21 cellular contexts compared by ENCODE assay signal in the genomic region with DNA sequence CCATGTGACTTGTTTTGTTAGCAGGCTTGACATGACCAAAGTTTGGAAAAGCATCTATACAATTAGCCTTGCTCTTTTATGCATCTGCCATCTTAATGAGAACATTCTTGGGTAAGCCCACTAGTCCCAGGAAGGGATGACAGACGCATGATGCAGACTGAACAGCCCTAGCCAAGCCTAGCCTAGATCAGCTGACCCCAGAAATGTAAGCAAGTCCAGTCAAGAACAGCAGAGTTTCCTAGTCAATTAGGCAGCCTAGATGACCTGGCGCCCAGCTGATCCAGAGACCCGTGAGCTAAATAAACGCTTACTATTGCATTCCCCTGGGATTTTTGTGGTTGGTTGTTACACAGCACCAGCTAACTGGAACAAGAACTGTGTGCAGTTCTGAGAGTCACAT.
"Had no signal": no experiment of that assay in that cellular context is flagged by ENCODE, and none has a peak within 500 bp of the region (broad histone marks: within the 10 kb centered on the region; RNA-seq: fewer than 3 reads in every experiment).

No MANE protein-coding gene starts in this region.

- H3K27ac Mint-ChIP-seq: activated CD8-positive, alpha-beta T cell treated with anti-CD3 and anti-CD28 coated beads for 36 hours; activated naive CD4-positive, alpha-beta T cell treated with anti-CD3 and anti-CD28 coated beads for 36 hours; activated naive CD8-positive, alpha-beta T cell; T-helper 1 cell treated with Interleukin-12 subunit alpha and Interleukin-12 subunit beta and Interleukin-4 antibody, amounts not matched to agents 30 μg/mL and 1 μg/mL, for 36 hours had no signal

- H3K27me3 Mint-ChIP-seq: activated CD8-positive, alpha-beta T cell treated with anti-CD3 and anti-CD28 coated beads for 36 hours; activated naive CD8-positive, alpha-beta T cell had no signal

- H3K36me3 ChIP-seq: brain microvascular endothelial cell had no signal

- H3K4me3 Mint-ChIP-seq: activated CD8-positive, alpha-beta T cell treated with anti-CD3 and anti-CD28 coated beads for 36 hours; activated naive CD4-positive, alpha-beta T cell treated with anti-CD3 and anti-CD28 coated beads for 36 hours; activated naive CD8-positive, alpha-beta T cell; T-helper 1 cell treated with Interleukin-12 subunit alpha and Interleukin-12 subunit beta and Interleukin-4 antibody, amounts not matched to agents 30 μg/mL and 1 μg/mL, for 36 hours had no signal

- H3K9me3 Mint-ChIP-seq: activated CD8-positive, alpha-beta T cell treated with anti-CD3 and anti-CD28 coated beads for 36 hours; activated naive CD4-positive, alpha-beta T cell treated with anti-CD3 and anti-CD28 coated beads for 36 hours; T-helper 1 cell treated with Interleukin-12 subunit alpha and Interleukin-12 subunit beta and Interleukin-4 antibody, amounts not matched to agents 30 μg/mL and 1 μg/mL, for 36 hours had no signal

- DNase-seq: activated CD4-positive, alpha-beta T cell treated with anti-CD3 and anti-CD28 coated beads for 4 hours; activated CD8-positive, alpha-beta memory T cell treated with anti-CD3 and anti-CD28 coated beads, Interleukin-2, amount 50 U/mL, for 4 hours; activated CD8-positive, alpha-beta T cell treated with anti-CD3 and anti-CD28 coated beads for 36 hours; activated effector memory CD4-positive, alpha-beta T cell treated with anti-CD3 and anti-CD28 coated beads, Interleukin-2, amount 50 U/mL, for 16 hours; activated naive CD4-positive, alpha-beta T cell treated with anti-CD3 and anti-CD28 coated beads for 36 hours; amygdala; brain microvascular endothelial cell; caudate nucleus; Karpas-422; NCI-H1048; NCI-H146; NCI-H187 treated with DMSO at 0.1 percent for 48 hours; NCI-H2081 treated with DMSO at 0.1 percent for 48 hours; NCI-H446; NCI-H524; PC-3; SHP77 treated with DMSO at 0.1 percent for 48 hours had no signal

- H3K4me3 ChIP-seq: K562 had no signal

- H3K27me3 ChIP-seq: brain microvascular endothelial cell had no signal

- ATAC-seq: activated CD4-positive, CD25-positive, alpha-beta regulatory T cell treated with anti-CD3 and anti-CD28 coated beads, Interleukin-2, amount 50 U/mL, for 24 hours; activated CD8-positive, alpha-beta T cell treated with anti-CD3 and anti-CD28 coated beads for 36 hours; K562; PC-3 had no signal

- H3K36me3 Mint-ChIP-seq: activated naive CD8-positive, alpha-beta T cell had no signal

- H3K27ac ChIP-seq: brain microvascular endothelial cell had no signal
